Comparison of ENCODE assay signal across 2 cellular contexts in the genomic region with DNA sequence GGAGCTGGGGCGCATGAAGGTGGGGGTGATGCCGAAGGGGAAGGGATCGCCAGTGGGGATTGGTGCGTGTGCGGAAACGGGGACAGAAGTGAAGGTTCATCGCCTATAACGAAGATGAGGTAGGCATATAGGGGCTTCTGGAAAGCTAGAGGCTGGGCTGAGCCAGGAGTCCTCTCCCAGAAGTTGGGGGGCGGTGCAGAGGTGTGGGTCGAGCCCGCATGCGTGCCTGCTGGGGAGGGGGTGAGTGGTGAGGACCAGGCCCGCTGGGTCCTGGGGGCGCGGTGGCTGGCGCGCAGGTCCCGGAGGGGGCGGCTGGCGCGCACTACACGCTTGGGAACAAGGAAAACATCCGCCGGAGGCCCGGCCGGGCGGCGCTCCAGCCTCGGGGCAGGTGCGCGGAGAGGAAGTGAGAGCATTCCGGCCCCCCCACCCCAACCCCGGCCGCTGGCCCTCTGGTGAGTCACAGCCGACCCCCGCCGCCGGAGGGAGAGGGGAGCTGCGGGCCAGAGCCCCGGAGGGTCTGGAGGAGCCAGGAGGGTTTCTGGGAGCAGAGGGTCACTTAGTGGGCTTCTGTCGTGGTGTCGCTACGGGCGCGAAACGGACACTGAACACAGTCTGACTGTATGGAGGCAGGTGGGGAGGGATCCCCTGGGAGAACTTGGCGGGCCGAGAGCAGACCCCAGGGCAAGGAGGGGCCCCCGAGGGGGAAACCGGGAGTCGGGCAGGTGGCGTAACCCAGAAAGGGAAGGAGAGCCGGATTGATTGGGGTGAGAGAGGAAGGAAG.
TF ChIP-seq lines count a peak whose summit lies in the region.

No MANE protein-coding gene starts in this region.

TF ChIP-seq in GM12891, 5 proteins besides CTCF, POLR2A, EP300 and RAD21:
- TF ChIP-seq POU2F2 (IDR thresholded peaks at IDR 0.05; ENCODE audit: low read depth, low read length) (no peak), SPI1 (IDR thresholded peaks at IDR 0.05; ENCODE audit: low read depth, low read length) (peak; percentile 88)

TF ChIP-seq in H1, 55 proteins besides CTCF, POLR2A, EP300 and RAD21:
- TF ChIP-seq SIN3A (conservative IDR thresholded peaks at IDR 0.05 in 1 of 2, IDR thresholded peaks at IDR 0.05 in 1 of 2; ENCODE audit: low read depth in 1 of 2, low read length in 2 of 2) = no peak
- TF ChIP-seq ASH2L (IDR thresholded peaks at IDR 0.05; ENCODE audit: low read length) = peak; percentile 81
- peak; percentile 17 to 65; a peak in 1 of 4 replicates for TF ChIP-seq HDAC2 (IDR thresholded peaks at IDR 0.05; ENCODE audit: borderline replicate concordance in 1 of 2, low read depth in 2 of 2, low read length in 2 of 2)
- TF ChIP-seq SAP30 (IDR thresholded peaks at IDR 0.05; ENCODE audit: insufficient read depth, insufficient replicate concordance, low read length) = peak; percentile 74
- TF ChIP-seq CTBP2 (IDR thresholded peaks at IDR 0.05; ENCODE audit: borderline replicate concordance, insufficient read depth, insufficient read length, low read length) = peak; percentile 64
- TF ChIP-seq YY1 (IDR thresholded peaks at IDR 0.05; ENCODE audit: low read depth, low read length) = 0 out of 2 replicates have a peak, but pooled peaks have one; percentile 8
- peak; percentile 16; the same call in 1 of the 2 replicates for TF ChIP-seq RBBP5 (IDR thresholded peaks at IDR 0.05; ENCODE audit: borderline replicate concordance, low read depth, low read length)
- TF ChIP-seq CHD1 (IDR thresholded peaks at IDR 0.05; ENCODE audit: low read depth, low read length) = no peak
- peak; percentile 79 for TF ChIP-seq TAF7 (optimal IDR thresholded peaks at IDR 0.05; ENCODE audit: borderline replicate concordance, low read depth, low read length)
- peak; percentile 34; the same call in 1 of the 2 replicates for TF ChIP-seq TBP (IDR thresholded peaks at IDR 0.05; ENCODE audit: low read depth, low read length)
- TF ChIP-seq GTF2F1 (IDR thresholded peaks at IDR 0.05; ENCODE audit: borderline replicate concordance, low read depth, low read length) = no peak
- TF ChIP-seq TAF1 (IDR thresholded peaks at IDR 0.05; ENCODE audit: low read depth, low read length) = peak; percentile 59; the same call in 1 of the 2 replicates
- no peak for TF ChIP-seq JUN (IDR thresholded peaks at IDR 0.05; ENCODE audit: low read depth, low read length)
- peak; percentile 61 for TF ChIP-seq PHF8 (conservative IDR thresholded peaks at IDR 0.05; ENCODE audit: low read depth, low read length)
- TF ChIP-seq E2F6 (IDR thresholded peaks at IDR 0.05) = peak; percentile 1; the same call in 1 of the 2 replicates
- TF ChIP-seq, protein P1, sequence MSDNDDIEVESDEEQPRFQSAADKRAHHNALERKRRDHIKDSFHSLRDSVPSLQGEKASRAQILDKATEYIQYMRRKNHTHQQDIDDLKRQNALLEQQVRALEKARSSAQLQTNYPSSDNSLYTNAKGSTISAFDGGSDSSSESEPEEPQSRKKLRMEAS (IDR thresholded peaks at IDR 0.05) = peak; percentile 2; the same call in 1 of the 2 replicates
- TF ChIP-seq GABPA (IDR thresholded peaks at IDR 0.05; ENCODE audit: borderline replicate concordance, insufficient read depth, low read length) = peak; percentile 13; the same call in 1 of the 2 replicates
- TF ChIP-seq POLR2AphosphoS5 (IDR thresholded peaks at IDR 0.05; ENCODE audit: low read depth, low read length) = 0 out of 2 replicates have a peak, but pooled peaks have one; percentile 59
- TF ChIP-seq RFX5 (IDR thresholded peaks at IDR 0.05; ENCODE audit: borderline replicate concordance, low read depth, low read length) = no peak
